ENCODE assay signal across 7 cellular contexts in the genomic region with DNA sequence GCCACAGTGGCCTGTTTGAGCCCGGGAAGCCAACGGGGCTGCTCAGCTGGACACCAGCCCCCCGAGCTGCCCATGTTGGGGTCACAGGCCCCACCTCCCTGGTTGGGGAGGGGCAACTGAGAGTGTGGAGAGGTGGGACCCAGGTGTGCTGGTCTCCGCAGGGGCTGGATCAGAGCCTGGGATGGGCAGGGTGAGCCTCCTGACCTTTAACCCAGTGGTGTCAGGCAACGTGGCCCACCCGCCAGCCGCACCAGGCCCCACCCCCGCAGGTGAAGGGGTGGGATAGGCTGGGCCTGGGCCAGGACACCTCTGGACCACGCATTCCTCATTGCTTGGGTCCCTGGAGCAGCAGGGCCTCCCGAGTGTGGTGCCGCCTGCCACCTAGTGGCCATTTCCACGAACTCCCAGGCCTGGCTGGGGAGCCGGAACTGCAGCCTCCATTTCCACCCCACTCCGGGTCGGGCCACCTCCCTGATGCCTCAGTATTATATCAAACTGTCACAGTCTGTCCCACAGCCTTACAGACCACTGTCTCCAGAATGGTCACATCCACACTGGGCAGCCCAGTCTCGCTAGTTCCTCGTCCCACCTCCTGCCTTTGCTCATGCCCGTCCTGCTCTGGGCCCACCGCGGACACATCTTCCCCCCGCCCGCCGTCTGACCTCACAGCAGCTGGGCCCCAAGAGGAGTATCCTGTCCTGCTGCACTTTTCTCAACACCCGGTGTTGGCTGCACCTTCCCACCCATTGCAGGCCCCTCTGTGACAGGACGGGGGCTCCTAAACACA. TPM values are rescaled to one million over a fixed set of nuclear protein-coding genes. Genes with fewer than 3 reads are reported as not detected.
A peak's percentile ranks its signal among the peaks of the same experiment; 100 is the strongest.
DNase-seq lines count a peak whose midpoint lies in the region; ATAC-seq and TF ChIP-seq lines count a peak whose summit lies in the region.

No MANE protein-coding gene starts in this region.

- no peaks in the 10 kb centered on the region for H3K9me3 Mint-ChIP-seq in osteocyte (ENCODE audit: unreplicated experiment)

- H3K4me3 Mint-ChIP-seq in osteocyte (ENCODE audit: unreplicated experiment): no peak overlapping the region

- DNase-seq in SK-MEL-5 (ENCODE audit: low read depth, low spot score) (peak; percentile 62), activated gamma-delta T cell (lab: John Stamatoyannopoulos, UW) (peak; percentile 28), germinal center (ENCODE audit: low spot score) (peak; percentile 84), osteocyte (ENCODE audit: extremely low spot score, unreplicated experiment) (peak; percentile 93), thoracic aorta (ENCODE audit: low spot score) (no peak)

- TF ChIP-seq RAD21 in Ishikawa (IDR thresholded peaks at IDR 0.05; ENCODE audit: low read depth): peak; percentile 94

- no peaks in the 10 kb centered on the region for H3K27me3 ChIP-seq in thoracic aorta (replicated peaks; ENCODE audit: insufficient read depth)

- no peaks in the 10 kb centered on the region for H3K9me3 ChIP-seq in thoracic aorta

- H3K27me3 Mint-ChIP-seq in osteocyte (ENCODE audit: unreplicated experiment): no peaks in the 10 kb centered on the region

- H3K4me1 ChIP-seq in thoracic aorta (ENCODE audit: control insufficient read depth in 1 of 2, low read depth in 2 of 2): peaks cover 0 to 3% of the 10 kb centered on the region in 2 donors

- H3K36me3 ChIP-seq in thoracic aorta: peaks cover 15% of the 10 kb centered on the region

- no peak overlapping the region for H3K27ac ChIP-seq in thoracic aorta

- peak; percentile 98 for TF ChIP-seq CTCF in GM12874 (IDR thresholded peaks at IDR 0.05; ENCODE audit: insufficient read depth, low read depth, low read length)
- TF ChIP-seq CTCF in osteocyte (IDR thresholded peaks at IDR 0.05): peak; percentile 94
- TF ChIP-seq CTCF in thoracic aorta (IDR thresholded peaks at IDR 0.05): peak; percentile 97

- no peak for ATAC-seq in thoracic aorta (ENCODE audit: insufficient number of reproducible peaks, low FRiP score, low read depth)

- in situ Hi-C loops in SK-MEL-5 (cut with HindIII; ENCODE audit: low pct_unique_long_range_greater_than_20kb, low sequenced_read_pairs): no loop called here

- TF ChIP-seq EP300 in Ishikawa (IDR thresholded peaks at IDR 0.05; ENCODE audit: borderline replicate concordance): no peak

- H3K36me3 Mint-ChIP-seq in osteocyte (ENCODE audit: unreplicated experiment): peaks cover 32% of the 10 kb centered on the region

- no peak overlapping the region for H3K27ac Mint-ChIP-seq in osteocyte (ENCODE audit: unreplicated experiment)

- no peak overlapping the region for H3K4me3 ChIP-seq in thoracic aorta

- H3K4me1 Mint-ChIP-seq in osteocyte (ENCODE audit: unreplicated experiment): peaks cover 12% of the 10 kb centered on the region

TF ChIP-seq in Ishikawa, 13 proteins besides CTCF, POLR2A, EP300 and RAD21:
- TF ChIP-seq EGR1 (IDR thresholded peaks at IDR 0.05): no peak
- 0 out of 2 replicates have a peak, but pooled peaks have one; percentile 8 for TF ChIP-seq TEAD4 (IDR thresholded peaks at IDR 0.05)
- TF ChIP-seq TAF1 (IDR thresholded peaks at IDR 0.05; ENCODE audit: low read depth): no peak
- TF ChIP-seq NFIC (IDR thresholded peaks at IDR 0.05): no peak
- no peak for TF ChIP-seq ZBTB7A (IDR thresholded peaks at IDR 0.05; ENCODE audit: low read depth)
- TF ChIP-seq, protein P1, sequence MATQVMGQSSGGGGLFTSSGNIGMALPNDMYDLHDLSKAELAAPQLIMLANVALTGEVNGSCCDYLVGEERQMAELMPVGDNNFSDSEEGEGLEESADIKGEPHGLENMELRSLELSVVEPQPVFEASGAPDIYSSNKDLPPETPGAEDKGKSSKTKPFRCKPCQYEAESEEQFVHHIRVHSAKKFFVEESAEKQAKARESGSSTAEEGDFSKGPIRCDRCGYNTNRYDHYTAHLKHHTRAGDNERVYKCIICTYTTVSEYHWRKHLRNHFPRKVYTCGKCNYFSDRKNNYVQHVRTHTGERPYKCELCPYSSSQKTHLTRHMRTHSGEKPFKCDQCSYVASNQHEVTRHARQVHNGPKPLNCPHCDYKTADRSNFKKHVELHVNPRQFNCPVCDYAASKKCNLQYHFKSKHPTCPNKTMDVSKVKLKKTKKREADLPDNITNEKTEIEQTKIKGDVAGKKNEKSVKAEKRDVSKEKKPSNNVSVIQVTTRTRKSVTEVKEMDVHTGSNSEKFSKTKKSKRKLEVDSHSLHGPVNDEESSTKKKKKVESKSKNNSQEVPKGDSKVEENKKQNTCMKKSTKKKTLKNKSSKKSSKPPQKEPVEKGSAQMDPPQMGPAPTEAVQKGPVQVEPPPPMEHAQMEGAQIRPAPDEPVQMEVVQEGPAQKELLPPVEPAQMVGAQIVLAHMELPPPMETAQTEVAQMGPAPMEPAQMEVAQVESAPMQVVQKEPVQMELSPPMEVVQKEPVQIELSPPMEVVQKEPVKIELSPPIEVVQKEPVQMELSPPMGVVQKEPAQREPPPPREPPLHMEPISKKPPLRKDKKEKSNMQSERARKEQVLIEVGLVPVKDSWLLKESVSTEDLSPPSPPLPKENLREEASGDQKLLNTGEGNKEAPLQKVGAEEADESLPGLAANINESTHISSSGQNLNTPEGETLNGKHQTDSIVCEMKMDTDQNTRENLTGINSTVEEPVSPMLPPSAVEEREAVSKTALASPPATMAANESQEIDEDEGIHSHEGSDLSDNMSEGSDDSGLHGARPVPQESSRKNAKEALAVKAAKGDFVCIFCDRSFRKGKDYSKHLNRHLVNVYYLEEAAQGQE (IDR thresholded peaks at IDR 0.05; ENCODE audit: low read depth): no peak

RNA-seq across cellular contexts. Expression of a gene that starts 13.3 kb away (rescaled TPM):
- 90.0 and 101 TPM in 2 replicates for total RNA-seq in SK-MEL-5 (2014; rRNA removed; shearing (Covaris generic))
- 32.7 and 55.6 TPM in 2 replicates for polyA plus RNA-seq in SK-MEL-5 (2015; cell fraction: cytosol; rRNA removed)
- 110 and 138 TPM in 2 replicates for polyA plus RNA-seq in SK-MEL-5 (2015; cell fraction: nucleus; rRNA removed)
- total RNA-seq in osteocyte (86.6 and 87.8 TPM in 2 replicates), thoracic aorta (100 to 1,000 TPM in 1 of 2 donors, 10 to 100 TPM in 1; 75.4 to 166 TPM)
